In genomic region chr22:36347094-36347493, GRCh38 we compare ENCODE assay signal across 13 cellular contexts. TPM values are rescaled to one million over a fixed set of nuclear protein-coding genes. Genes with fewer than 3 reads are reported as not detected.
DNase-seq lines count a peak whose midpoint lies in the region; ATAC-seq and TF ChIP-seq lines count a peak whose summit lies in the region.
"Had no signal": no experiment of that assay in that cellular context is flagged by ENCODE, and none has a peak within 500 bp of the region (broad histone marks: within the 10 kb centered on the region; RNA-seq: fewer than 3 reads in every experiment).

No MANE protein-coding gene starts in this region.

- TF ChIP-seq POLR2A in spleen (IDR thresholded peaks at IDR 0.05), result no peak

- no peak overlapping the region for H3K4me3 Mint-ChIP-seq in T-helper 1 cell treated with Interleukin-12 subunit alpha and Interleukin-12 subunit beta and Interleukin-4 antibody, amounts not matched to agents 30 μg/mL and 1 μg/mL, for 36 hours
- peak overlapping the region in 1 of 3 donors; percentile 40 for H3K4me3 Mint-ChIP-seq in T-cell

- no peaks in the 10 kb centered on the region for H3K27me3 Mint-ChIP-seq in T-helper 1 cell treated with Interleukin-12 subunit alpha and Interleukin-12 subunit beta and Interleukin-4 antibody, amounts not matched to agents 30 μg/mL and 1 μg/mL, for 36 hours (ENCODE audit: low read depth)
- no peaks in the 10 kb centered on the region for H3K27me3 Mint-ChIP-seq in T-cell

- H3K27me3 ChIP-seq in right cardiac atrium (ENCODE audit: control insufficient read depth, insufficient read depth) (no peaks in the 10 kb centered on the region), spleen (replicated peaks in 1 of 7) (no peaks in the 10 kb centered on the region), foreskin keratinocyte (no peaks in the 10 kb centered on the region)

- H3K9me3 ChIP-seq in right cardiac atrium (ENCODE audit: control insufficient read depth, low read length) (no peaks in the 10 kb centered on the region), spleen (no peaks in the 10 kb centered on the region)

- H3K4me1 Mint-ChIP-seq in T-helper 1 cell treated with Interleukin-12 subunit alpha and Interleukin-12 subunit beta and Interleukin-4 antibody, amounts not matched to agents 30 μg/mL and 1 μg/mL, for 36 hours (ENCODE audit: low read depth), result peaks cover 59% of the 10 kb centered on the region
- peaks cover 85 to 90% (median 88%) of the 10 kb centered on the region in 3 donors for H3K4me1 Mint-ChIP-seq in T-cell

- DNase-seq in T-helper 1 cell, result no peak
- DNase-seq in T-cell, result no peak
- peak in 2 of 3 donors; percentile 69 to 71 for DNase-seq in right cardiac atrium
- no peak for DNase-seq in spleen
- no peak for DNase-seq in foreskin keratinocyte
- DNase-seq in NCI-H187 treated with DMSO at 0.1 percent for 48 hours (lab: John Stamatoyannopoulos, UW), result no peak
- no peak for DNase-seq in putamen (ENCODE audit: low spot score)
- DNase-seq: activated naive CD4-positive, alpha-beta T cell; hypothalamus; MV-4-11; SHP77; stimulated activated CD4-positive, alpha-beta T cell treated with anti-CD3 and anti-CD28 coated beads, Interleukin-15, amount 100 ng/mL, for 24 hours had no signal

- peak overlapping the region; percentile 46 for H3K27ac Mint-ChIP-seq in T-helper 1 cell treated with Interleukin-12 subunit alpha and Interleukin-12 subunit beta and Interleukin-4 antibody, amounts not matched to agents 30 μg/mL and 1 μg/mL, for 36 hours
- peak overlapping the region; percentile 79 to 85 for H3K27ac Mint-ChIP-seq in T-cell

- H3K4me3 ChIP-seq in right cardiac atrium (ENCODE audit: low read length) (no peak overlapping the region), spleen (no peak overlapping the region)

- H3K9me3 Mint-ChIP-seq in T-helper 1 cell treated with Interleukin-12 subunit alpha and Interleukin-12 subunit beta and Interleukin-4 antibody, amounts not matched to agents 30 μg/mL and 1 μg/mL, for 36 hours, result no peaks in the 10 kb centered on the region
- no peaks in the 10 kb centered on the region for H3K9me3 Mint-ChIP-seq in T-cell

- ATAC-seq in T-cell (replicated peaks in 1 of 4) (no peak), right cardiac atrium (no peak), foreskin keratinocyte (no peak)

- intact Hi-C loops in right cardiac atrium (cut with DNase I) (no loop called here), spleen (cut with DNase I; ENCODE audit: low total_unique reads) (no loop called here)

- peaks cover 0 to 89% (median 64%) of the 10 kb centered on the region in 6 donors for H3K36me3 ChIP-seq in spleen

- POLR2A ChIA-PET in T-cell (lab: Charles Lee), result interaction anchor here in 1 of 2 donors (0.6 kb wide), 1 partner anchor 8 kb away, joined by 4 read pairs; no protein-coding TSS in a partner anchor

- CTCF ChIA-PET in T-cell (lab: Charles Lee), result no interaction called here

- TF ChIP-seq CTCF in spleen (IDR thresholded peaks at IDR 0.05 in 8 of 11, conservative IDR thresholded peaks at IDR 0.05 in 3 of 11) (no peak), foreskin keratinocyte (conservative IDR thresholded peaks at IDR 0.05) (no peak)

- peaks cover 36% of the 10 kb centered on the region for H3K36me3 Mint-ChIP-seq in T-helper 1 cell treated with Interleukin-12 subunit alpha and Interleukin-12 subunit beta and Interleukin-4 antibody, amounts not matched to agents 30 μg/mL and 1 μg/mL, for 36 hours (ENCODE audit: low read depth)
- peaks cover 27% of the 10 kb centered on the region for H3K36me3 Mint-ChIP-seq in T-cell

- H3K4me1 ChIP-seq in right cardiac atrium (ENCODE audit: control insufficient read depth, insufficient read depth, low read length) (peaks cover 48% of the 10 kb centered on the region), spleen (peaks cover 84 to 100% (median 94%) of the 10 kb centered on the region in 6 donors), foreskin keratinocyte (peaks cover 35% of the 10 kb centered on the region)

- WGBS in right cardiac atrium, result 54% methylated on average over 5 of the region's 5 CpGs
- 63 to 82% (median 66%) methylated on average over 5 of the region's 5 CpGs for WGBS in spleen, 5 donors

- no peak overlapping the region for H3K27ac ChIP-seq in right cardiac atrium (ENCODE audit: low read length)
- H3K27ac ChIP-seq in spleen, result peak overlapping the region in 6 of 8 donors; percentile 44 to 100 (median 92)
- H3K27ac ChIP-seq in foreskin keratinocyte, result no peak overlapping the region

RNA-seq across cellular contexts. Expression of gene MYH9, which starts 40.7 kb away (rescaled TPM):
- total RNA-seq in T-cell, result 1,000 to 10,000 TPM in 2 of 5 donors, 100 to 1,000 TPM in 3; 816 to 1,109 (median 896) TPM
- total RNA-seq in right cardiac atrium, result 100 to 1,000 TPM; 140 to 224 (median 163) TPM
- 92.5 TPM for polyA plus RNA-seq in right cardiac atrium
- 1,000 to 10,000 TPM in 4 of 7 donors, 100 to 1,000 TPM in 3; 575 to 1,376 (median 1,013) TPM for total RNA-seq in spleen
- 100 to 1,000 TPM in 1 of 3 donors, 10 to 100 TPM in 2; 59.8 to 166 (median 71.1) TPM for polyA plus RNA-seq in spleen
- total RNA-seq in foreskin keratinocyte, result 926 and 995 TPM in 2 replicates
- 295 and 315 TPM in 2 replicates for polyA plus RNA-seq in foreskin keratinocyte

Comparison
In these comparisons a context has a peak if more than half of its experiments do, and no peak if none do; other contexts are left out.
1. DNase-seq: peak in right cardiac atrium (2 of 3); none in T-helper 1 cell (0 of 5), T-cell (0 of 34), spleen (single experiment), foreskin keratinocyte (0 of 2), NCI-H187 treated with DMSO at 0.1 percent for 48 hours (single experiment) and putamen (single experiment).
2. H3K27ac ChIP-seq: peak in spleen (6 of 8); none in right cardiac atrium (single experiment) and foreskin keratinocyte (single experiment).